In the genomic region with DNA sequence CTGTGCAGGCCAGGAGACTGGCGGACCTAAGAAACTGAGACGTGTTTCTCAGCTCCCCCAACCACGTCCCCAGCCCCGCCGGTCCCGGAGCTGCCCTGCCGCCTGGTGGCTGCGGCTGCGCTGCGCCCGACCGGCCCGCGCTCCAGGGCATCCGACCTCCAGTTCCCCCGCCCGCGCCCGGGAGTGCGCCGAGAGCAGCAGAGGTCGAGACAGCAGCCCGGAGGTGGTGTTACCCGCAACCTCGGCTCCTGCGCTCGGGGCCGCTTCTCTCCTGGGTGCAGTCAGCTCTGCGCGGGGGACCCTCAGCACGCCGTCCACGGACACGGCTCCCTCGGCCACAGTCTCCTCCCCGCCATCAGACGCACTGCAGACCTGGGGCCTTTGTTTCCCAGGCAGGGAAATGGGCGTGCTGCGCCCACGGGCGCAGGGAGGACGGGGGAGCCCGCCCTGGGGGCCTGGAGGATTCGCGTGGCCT, we compare ENCODE assay signal across 8 cellular contexts. TPM values are rescaled to one million over a fixed set of nuclear protein-coding genes. Genes with fewer than 3 reads are reported as not detected.
A peak's percentile ranks its signal among the peaks of the same experiment; 100 is the strongest.
DNase-seq lines count a peak whose midpoint lies in the region; ATAC-seq lines count a peak whose summit lies in the region.

No MANE protein-coding gene starts in this region.

- ATAC-seq in GM18520 (IDR thresholded peaks at IDR 0.05; ENCODE audit: unreplicated experiment) = peak; percentile 45
- ATAC-seq in HG03108 (IDR thresholded peaks at IDR 0.05; ENCODE audit: unreplicated experiment) = peak; percentile 74
- peak; percentile 90 for ATAC-seq in effector memory CD8-positive, alpha-beta T cell (replicated peaks)

- peak overlapping the region; percentile 43 for H3K4me3 ChIP-seq in mononuclear cell (ENCODE audit: low read length)

- no peaks in the 10 kb centered on the region for H3K9me3 ChIP-seq in mononuclear cell (ENCODE audit: low read depth, low read length)

- H3K27ac Mint-ChIP-seq in effector memory CD8-positive, alpha-beta T cell = peak overlapping the region; percentile 68 to 73

- H3K4me1 ChIP-seq in mononuclear cell (ENCODE audit: insufficient read depth, low read length) = peaks cover 25% of the 10 kb centered on the region

- H3K9me3 Mint-ChIP-seq in effector memory CD8-positive, alpha-beta T cell = no peaks in the 10 kb centered on the region

- peak; percentile 89 for DNase-seq in AG08396 (ENCODE audit: low spot score)
- DNase-seq in NCI-H748 (lab: John Stamatoyannopoulos, UW; ENCODE audit: unreplicated experiment) = peak; percentile 82
- peak; percentile 69 to 81 for DNase-seq in activated CD8-positive, alpha-beta memory T cell treated with anti-CD3 and anti-CD28 coated beads for 1 hour (ENCODE audit: extremely low read depth in 1 of 2, low read depth in 1 of 2)
- peak; percentile 84 to 90 (median 88) for DNase-seq in effector memory CD8-positive, alpha-beta T cell
- peak; percentile 73 to 75 for DNase-seq in stimulated activated CD8-positive, alpha-beta memory T cell treated with anti-CD3 and anti-CD28 coated beads, Interleukin-7, amount 100 ng/mL, for 1 hour (ENCODE audit: low read depth in 2 of 2)

- peaks cover 9% of the 10 kb centered on the region for H3K27me3 ChIP-seq in mononuclear cell (ENCODE audit: insufficient read depth, low read length)

- H3K4me1 Mint-ChIP-seq in effector memory CD8-positive, alpha-beta T cell (ENCODE audit: low read depth in 2 of 2) = peaks cover 16 to 23% of the 10 kb centered on the region in 2 donors

- H3K27me3 Mint-ChIP-seq in effector memory CD8-positive, alpha-beta T cell = no peaks in the 10 kb centered on the region

- H3K4me3 Mint-ChIP-seq in effector memory CD8-positive, alpha-beta T cell = peak overlapping the region; percentile 77 to 79

- peaks cover 13% of the 10 kb centered on the region for H3K36me3 Mint-ChIP-seq in effector memory CD8-positive, alpha-beta T cell (ENCODE audit: insufficient read depth)

RNA-seq across cellular contexts. Expression of a gene that starts 21.6 kb away (rescaled TPM):
- total RNA-seq in mononuclear cell = 98.0 TPM

Comparison
In these comparisons a context has a peak if more than half of its experiments do, and no peak if none do; other contexts are left out.
1. Peak in every context shown above with its lines: DNase-seq, ATAC-seq and H3K4me3 ChIP-seq.